In the genomic region with DNA sequence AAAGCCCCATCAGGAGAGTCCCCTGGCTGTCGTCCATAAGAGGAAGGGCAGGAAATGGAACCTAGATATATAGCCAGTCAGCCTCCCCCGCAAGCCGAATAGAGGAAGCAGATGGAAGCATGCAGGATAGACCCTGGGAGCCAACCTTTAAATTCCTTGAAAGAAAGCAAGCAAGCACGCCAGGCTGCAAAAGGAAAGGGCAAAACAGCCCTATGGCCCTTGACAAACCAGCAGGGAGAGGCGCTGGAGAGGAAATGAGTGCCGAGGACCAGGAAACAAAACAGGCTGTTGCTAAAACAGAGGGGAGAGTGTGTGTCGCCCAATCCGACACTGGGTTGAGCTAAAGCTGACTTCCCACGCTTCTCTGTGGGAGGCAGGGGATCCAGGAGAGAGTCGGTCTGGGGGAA, we compare ENCODE assay signal across 10 cellular contexts.
A peak's percentile ranks its signal among the peaks of the same experiment; 100 is the strongest.
DNase-seq lines count a peak whose midpoint lies in the region; ATAC-seq and TF ChIP-seq lines count a peak whose summit lies in the region.
"Had no signal": no experiment of that assay in that cellular context is flagged by ENCODE, and none has a peak within 500 bp of the region (broad histone marks: within the 10 kb centered on the region; RNA-seq: fewer than 3 reads in every experiment).

No MANE protein-coding gene starts in this region.

- H3K27me3 Mint-ChIP-seq in activated CD4-positive, alpha-beta T cell treated with anti-CD3 and anti-CD28 coated beads for 36 hours, result peaks cover 22% of the 10 kb centered on the region
- peaks cover 27% of the 10 kb centered on the region for H3K27me3 Mint-ChIP-seq in T-helper 17 cell

- no peaks in the 10 kb centered on the region for H3K36me3 Mint-ChIP-seq in activated CD4-positive, alpha-beta T cell treated with anti-CD3 and anti-CD28 coated beads for 36 hours (ENCODE audit: low read depth)
- H3K36me3 Mint-ChIP-seq in T-helper 17 cell (ENCODE audit: low read depth), result no peaks in the 10 kb centered on the region

- H3K4me1 Mint-ChIP-seq in activated CD4-positive, alpha-beta T cell treated with anti-CD3 and anti-CD28 coated beads for 36 hours, result peaks cover 14% of the 10 kb centered on the region
- peaks cover 4% of the 10 kb centered on the region for H3K4me1 Mint-ChIP-seq in T-helper 17 cell

- 19% methylated on average over 10 of the region's 10 CpGs for WGBS in right lobe of liver (ENCODE audit: insufficient coverage, low coverage, low lambda C conversion rate, missing lambda C conversion rate)

- H3K27ac ChIP-seq in breast epithelium (peak overlapping the region; percentile 42 to 58), right lobe of liver (peak overlapping the region in 1 of 3 donors; percentile 38), tibial artery (peak overlapping the region; percentile 58 to 61)
- H3K27ac ChIP-seq: C4-2B had no signal

- H3K36me3 ChIP-seq in breast epithelium (no peaks in the 10 kb centered on the region), right lobe of liver (no peaks in the 10 kb centered on the region), tibial artery (no peaks in the 10 kb centered on the region)
- H3K36me3 ChIP-seq: ascending aorta had no signal

- intact Hi-C loops in activated CD4-positive, alpha-beta T cell treated with anti-CD3 and anti-CD28 coated beads for 36 hours (cut with DNase I, micrococcal nuclease), result no loop called here
- intact Hi-C loops in breast epithelium (cut with DNase I; ENCODE audit: low total_unique reads), result no loop called here
- intact Hi-C loops in right lobe of liver (cut with DNase I), result no loop called here
- intact Hi-C loops in tibial artery (cut with DNase I; ENCODE audit: low total_unique reads), result no loop called here

- H3K4me1 ChIP-seq in breast epithelium (no peaks in the 10 kb centered on the region), right lobe of liver (no peaks in the 10 kb centered on the region), tibial artery (peaks cover 0 to 5% (median 0%) of the 10 kb centered on the region in 4 donors)
- H3K4me1 ChIP-seq: ascending aorta had no signal

- CTCF ChIA-PET in activated CD4-positive, alpha-beta T cell treated with anti-CD3 and anti-CD28 coated beads for 36 hours (lab: Charles Lee), result interaction anchor here (0.6 kb wide), 1 partner anchor 14 kb away, joined by 3 read pairs; no protein-coding TSS in a partner anchor

- peak; percentile 6 for DNase-seq in activated CD4-positive, alpha-beta T cell treated with anti-CD3 and anti-CD28 coated beads for 36 hours
- DNase-seq in activated CD4-positive, alpha-beta T cell treated with anti-CD3 and anti-CD28 coated beads for 4 hours, result no peak
- no peak for DNase-seq in breast epithelium (ENCODE audit: low spot score in 2 of 2)
- DNase-seq in right lobe of liver, result peak in 2 of 3 donors; percentile 35 to 50
- peak in 1 of 2 donors; percentile 21 for DNase-seq in tibial artery
- DNase-seq in T-helper 17 cell, result no peak
- no peak for DNase-seq in SW480 (ENCODE audit: low spot score)

- H3K9me3 Mint-ChIP-seq in activated CD4-positive, alpha-beta T cell treated with anti-CD3 and anti-CD28 coated beads for 36 hours (ENCODE audit: low read depth), result no peaks in the 10 kb centered on the region

- peak overlapping the region; percentile 24 for H3K4me3 Mint-ChIP-seq in activated CD4-positive, alpha-beta T cell treated with anti-CD3 and anti-CD28 coated beads for 36 hours
- H3K4me3 Mint-ChIP-seq in T-helper 17 cell, result no peak overlapping the region

- H3K27ac Mint-ChIP-seq in activated CD4-positive, alpha-beta T cell treated with anti-CD3 and anti-CD28 coated beads for 36 hours, result no peak overlapping the region
- no peak overlapping the region for H3K27ac Mint-ChIP-seq in T-helper 17 cell

- no peaks in the 10 kb centered on the region for H3K27me3 ChIP-seq in breast epithelium
- no peaks in the 10 kb centered on the region for H3K27me3 ChIP-seq in right lobe of liver
- H3K27me3 ChIP-seq in tibial artery, result no peaks in the 10 kb centered on the region
- H3K27me3 ChIP-seq: ascending aorta had no signal

- TF ChIP-seq POLR2A in breast epithelium (IDR thresholded peaks at IDR 0.05), result no peak
- no peak for TF ChIP-seq POLR2A in right lobe of liver (IDR thresholded peaks at IDR 0.05)

- no peaks in the 10 kb centered on the region for H3K9me3 ChIP-seq in breast epithelium
- H3K9me3 ChIP-seq in right lobe of liver, result no peaks in the 10 kb centered on the region
- H3K9me3 ChIP-seq in tibial artery, result no peaks in the 10 kb centered on the region
- H3K9me3 ChIP-seq in T-helper 17 cell (ENCODE audit: control insufficient read depth, low read length, poor library complexity, severe bottlenecking), result no peaks in the 10 kb centered on the region
- H3K9me3 ChIP-seq: ascending aorta had no signal

- H3K4me3 ChIP-seq in breast epithelium (peak overlapping the region; percentile 22 to 62 (median 34)), right lobe of liver (no peak overlapping the region), tibial artery (peak overlapping the region; percentile 38 to 42)

- no peak for TF ChIP-seq CTCF in breast epithelium (IDR thresholded peaks at IDR 0.05)
- no peak for TF ChIP-seq CTCF in right lobe of liver (IDR thresholded peaks at IDR 0.05)
- no peak for TF ChIP-seq CTCF in tibial artery (IDR thresholded peaks at IDR 0.05)

- POLR2A ChIA-PET in activated CD4-positive, alpha-beta T cell treated with anti-CD3 and anti-CD28 coated beads for 36 hours (lab: Charles Lee), result no interaction called here

- no peak for ATAC-seq in activated CD4-positive, alpha-beta T cell treated with anti-CD3 and anti-CD28 coated beads for 36 hours
- ATAC-seq in right lobe of liver (peak; percentile 76 to 88 (median 84)), T-helper 17 cell (no peak), HG03045 (IDR thresholded peaks at IDR 0.05; ENCODE audit: unreplicated experiment) (no peak)

Comparison
In these comparisons a context has a peak if more than half of its experiments do, and no peak if none do; other contexts are left out.
1. DNase-seq: peak in activated CD4-positive, alpha-beta T cell treated with anti-CD3 and anti-CD28 coated beads for 36 hours (single experiment) and right lobe of liver (2 of 3); none in activated CD4-positive, alpha-beta T cell treated with anti-CD3 and anti-CD28 coated beads for 4 hours (0 of 2), breast epithelium (0 of 2), T-helper 17 cell (0 of 3) and SW480 (single experiment).
2. ATAC-seq: peak in right lobe of liver (4 of 4); none in activated CD4-positive, alpha-beta T cell treated with anti-CD3 and anti-CD28 coated beads for 36 hours (single experiment), T-helper 17 cell (single experiment) and HG03045 (single experiment).
3. H3K4me3 ChIP-seq: peak in breast epithelium (3 of 3) and tibial artery (2 of 2); none in right lobe of liver (0 of 3).